25 cellular contexts compared by ENCODE assay signal in the genomic region with DNA sequence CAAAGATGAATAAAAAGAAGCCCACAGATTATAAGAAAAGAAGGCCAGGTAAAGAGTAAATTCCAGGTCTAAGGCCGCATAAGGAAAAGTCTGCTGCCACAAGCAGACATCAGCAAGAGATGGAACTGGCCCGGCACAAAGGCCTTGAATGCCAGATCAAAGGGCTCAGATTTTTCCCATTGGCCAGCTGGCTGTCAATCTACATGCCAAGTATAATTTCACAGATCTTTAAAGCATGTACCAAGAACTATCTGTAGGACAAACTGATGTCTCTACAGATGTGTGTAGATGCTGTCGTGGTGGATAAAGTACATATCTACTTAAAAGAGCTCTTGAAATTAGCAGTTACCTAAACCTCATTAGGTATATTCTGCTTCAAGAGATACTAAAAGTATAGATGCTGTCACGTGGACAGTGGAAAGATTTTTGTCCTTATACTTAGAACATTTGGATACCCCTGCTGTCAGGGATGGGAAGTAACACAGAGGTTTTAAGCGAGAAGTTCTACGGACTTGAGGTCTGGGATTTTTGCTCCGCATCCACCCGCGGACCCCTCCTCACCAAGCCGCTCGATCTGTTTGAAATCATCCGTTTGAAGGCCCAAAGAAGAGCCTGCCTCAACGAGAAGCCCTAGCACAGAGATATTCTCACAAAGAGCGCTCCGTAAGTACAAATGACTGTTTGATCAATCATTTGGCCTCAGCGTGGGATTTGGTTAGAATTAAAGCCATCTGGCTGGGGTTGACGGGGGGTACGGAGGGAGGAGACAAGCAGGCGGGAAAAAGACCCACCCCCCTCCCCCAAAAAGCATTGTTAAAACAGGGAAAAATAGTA. TPM values are rescaled to one million over a fixed set of nuclear protein-coding genes. Genes with fewer than 3 reads are reported as not detected.
"Had no signal": no experiment of that assay in that cellular context is flagged by ENCODE, and none has a peak within 500 bp of the region (broad histone marks: within the 10 kb centered on the region; RNA-seq: fewer than 3 reads in every experiment).

No MANE protein-coding gene starts in this region.

- H3K27ac Mint-ChIP-seq: activated CD8-positive, alpha-beta T cell treated with anti-CD3 and anti-CD28 coated beads, Interleukin-2, amount 10 ng/mL, durations not matched to agents 7 days and 5 days; activated T-helper 1 cell treated with anti-CD3 and anti-CD28 coated beads, Interleukin-12 subunit alpha, Interleukin-12 subunit beta, Interleukin-2, Interleukin-4 antibody, amounts not matched to agents 30 ng/mL and 10 ng/mL and 1 ng/mL, durations not matched to agents 14 hours and 24 hours and 36 hours had no signal

- H3K27ac ChIP-seq: epithelial cell of prostate, foreskin keratinocyte, spleen, testis, upper lobe of left lung had no signal

- ATAC-seq: activated CD8-positive, alpha-beta T cell treated with anti-CD3 and anti-CD28 coated beads, Interleukin-2, amount 10 ng/mL, durations not matched to agents 7 days and 5 days; foreskin keratinocyte; left ventricle myocardium superior; sciatic nerve had no signal

- H3K36me3 ChIP-seq: breast epithelium, spleen, upper lobe of left lung had no signal

- H3K4me3 Mint-ChIP-seq: activated CD8-positive, alpha-beta T cell treated with anti-CD3 and anti-CD28 coated beads, Interleukin-2, amount 10 ng/mL, durations not matched to agents 7 days and 5 days; activated T-helper 1 cell treated with anti-CD3 and anti-CD28 coated beads, Interleukin-12 subunit alpha, Interleukin-12 subunit beta, Interleukin-2, Interleukin-4 antibody, amounts not matched to agents 30 ng/mL and 10 ng/mL and 1 ng/mL, durations not matched to agents 14 hours and 24 hours and 36 hours had no signal

- H3K9me3 Mint-ChIP-seq: activated T-helper 1 cell treated with anti-CD3 and anti-CD28 coated beads, Interleukin-12 subunit alpha, Interleukin-12 subunit beta, Interleukin-2, Interleukin-4 antibody, amounts not matched to agents 30 ng/mL and 10 ng/mL and 1 ng/mL, durations not matched to agents 14 hours and 24 hours and 36 hours had no signal

- DNase-seq: activated CD4-positive, alpha-beta T cell treated with anti-CD3 and anti-CD28 coated beads for 1 hour; activated CD4-positive, alpha-beta T cell treated with anti-CD3 and anti-CD28 coated beads, Interleukin-2, amount 50 U/mL, for 1 hour; activated CD8-positive, alpha-beta T cell treated with anti-CD3 and anti-CD28 coated beads, Interleukin-2, amount 10 ng/mL, durations not matched to agents 7 days and 5 days; activated gamma-delta T cell; activated naive CD4-positive, alpha-beta T cell treated with anti-CD3 and anti-CD28 coated beads, Interleukin-2, amount 50 U/mL, for 16 hours; aorta; cerebellar nuclear complex; foreskin keratinocyte; hippocampal formation; left ventricle myocardium superior; mammary epithelial cell; nucleus accumbens; spleen; stimulated activated CD4-positive, alpha-beta T cell treated with anti-CD3 and anti-CD28 coated beads, Interleukin-4, amount 100 ng/mL, for 1 hour; stimulated activated naive CD4-positive, alpha-beta T cell; T-helper 9 cell; testis; upper lobe of left lung had no signal

- H3K4me1 ChIP-seq: breast epithelium, foreskin keratinocyte, spleen, testis, upper lobe of left lung had no signal

- H3K4me3 ChIP-seq: breast epithelium, spleen, testis, upper lobe of left lung had no signal

- H3K27me3 ChIP-seq: breast epithelium, testis, upper lobe of left lung had no signal

- H3K9me3 ChIP-seq: breast epithelium, spleen, testis, upper lobe of left lung had no signal

RNA-seq across cellular contexts. Expression of a gene that starts 10.0 kb away (rescaled TPM):
- total RNA-seq: activated CD8-positive, alpha-beta T cell treated with anti-CD3 and anti-CD28 coated beads, Interleukin-2, amount 10 ng/mL, durations not matched to agents 7 days and 5 days; foreskin keratinocyte; left ventricle myocardium superior; mammary epithelial cell; mononuclear cell; T-helper 1 cell treated with Interleukin-12 subunit alpha and Interleukin-12 subunit beta and Interleukin-4 antibody, amounts not matched to agents 30 ng/mL and 1 ng/mL, for 36 hours had no signal
- polyA plus RNA-seq: foreskin keratinocyte, mammary epithelial cell, neural cell had no signal
